In the genomic region with DNA sequence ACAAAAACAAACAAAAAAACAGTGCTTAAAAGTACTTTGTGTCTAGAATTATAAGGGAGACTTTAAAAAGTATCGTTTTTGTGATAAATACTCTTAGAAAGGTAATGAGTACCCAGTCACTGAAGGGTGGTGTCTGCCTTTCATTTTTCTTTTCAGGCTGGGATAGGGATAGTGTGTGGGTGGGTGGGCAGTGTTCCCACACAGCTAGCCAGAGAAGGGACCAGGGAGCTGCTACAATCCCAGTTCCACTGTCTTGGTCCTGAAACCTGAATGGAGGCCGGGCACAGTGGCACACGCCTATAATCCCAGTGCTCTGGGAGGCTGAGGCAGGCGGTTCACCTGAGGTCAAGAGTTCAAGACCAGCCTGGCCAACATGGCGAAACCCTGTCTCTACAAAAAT, we compare ENCODE assay signal across 2 cellular contexts.
TF ChIP-seq lines count a peak whose summit lies in the region.

No MANE protein-coding gene starts in this region.

TF ChIP-seq in WTC11, 78 proteins besides CTCF, POLR2A, EP300 and RAD21:
- TF ChIP-seq GTF2I (CRISPR knock-in tag; conservative IDR thresholded peaks at IDR 0.05): no peak
- no peak for TF ChIP-seq ZBTB21 (CRISPR knock-in tag; IDR thresholded peaks at IDR 0.05; ENCODE audit: borderline replicate concordance)
- TF ChIP-seq FOXJ3 (CRISPR knock-in tag; IDR thresholded peaks at IDR 0.05; ENCODE audit: borderline replicate concordance): no peak
- TF ChIP-seq, protein P1, sequence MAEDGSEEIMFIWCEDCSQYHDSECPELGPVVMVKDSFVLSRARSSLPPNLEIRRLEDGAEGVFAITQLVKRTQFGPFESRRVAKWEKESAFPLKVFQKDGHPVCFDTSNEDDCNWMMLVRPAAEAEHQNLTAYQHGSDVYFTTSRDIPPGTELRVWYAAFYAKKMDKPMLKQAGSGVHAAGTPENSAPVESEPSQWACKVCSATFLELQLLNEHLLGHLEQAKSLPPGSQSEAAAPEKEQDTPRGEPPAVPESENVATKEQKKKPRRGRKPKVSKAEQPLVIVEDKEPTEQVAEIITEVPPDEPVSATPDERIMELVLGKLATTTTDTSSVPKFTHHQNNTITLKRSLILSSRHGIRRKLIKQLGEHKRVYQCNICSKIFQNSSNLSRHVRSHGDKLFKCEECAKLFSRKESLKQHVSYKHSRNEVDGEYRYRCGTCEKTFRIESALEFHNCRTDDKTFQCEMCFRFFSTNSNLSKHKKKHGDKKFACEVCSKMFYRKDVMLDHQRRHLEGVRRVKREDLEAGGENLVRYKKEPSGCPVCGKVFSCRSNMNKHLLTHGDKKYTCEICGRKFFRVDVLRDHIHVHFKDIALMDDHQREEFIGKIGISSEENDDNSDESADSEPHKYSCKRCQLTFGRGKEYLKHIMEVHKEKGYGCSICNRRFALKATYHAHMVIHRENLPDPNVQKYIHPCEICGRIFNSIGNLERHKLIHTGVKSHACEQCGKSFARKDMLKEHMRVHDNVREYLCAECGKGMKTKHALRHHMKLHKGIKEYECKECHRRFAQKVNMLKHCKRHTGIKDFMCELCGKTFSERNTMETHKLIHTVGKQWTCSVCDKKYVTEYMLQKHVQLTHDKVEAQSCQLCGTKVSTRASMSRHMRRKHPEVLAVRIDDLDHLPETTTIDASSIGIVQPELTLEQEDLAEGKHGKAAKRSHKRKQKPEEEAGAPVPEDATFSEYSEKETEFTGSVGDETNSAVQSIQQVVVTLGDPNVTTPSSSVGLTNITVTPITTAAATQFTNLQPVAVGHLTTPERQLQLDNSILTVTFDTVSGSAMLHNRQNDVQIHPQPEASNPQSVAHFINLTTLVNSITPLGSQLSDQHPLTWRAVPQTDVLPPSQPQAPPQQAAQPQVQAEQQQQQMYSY (CRISPR knock-in tag; IDR thresholded peaks at IDR 0.05): no peak
- TF ChIP-seq ZNF317 (CRISPR knock-in tag; IDR thresholded peaks at IDR 0.05; ENCODE audit: borderline replicate concordance, low read depth): no peak
- no peak for TF ChIP-seq FOXP1 (CRISPR knock-in tag; IDR thresholded peaks at IDR 0.05; ENCODE audit: borderline replicate concordance)

TF ChIP-seq in GM12891, 5 proteins besides CTCF, POLR2A, EP300 and RAD21 (continued from another document):
- TF ChIP-seq SPI1 (IDR thresholded peaks at IDR 0.05; ENCODE audit: low read depth, low read length) (no peak), POLR2AphosphoS5 (IDR thresholded peaks at IDR 0.05; ENCODE audit: low read depth, low read length) (no peak), POU2F2 (IDR thresholded peaks at IDR 0.05; ENCODE audit: low read depth, low read length) (no peak), PAX5 (IDR thresholded peaks at IDR 0.05; ENCODE audit: insufficient read depth, low read length, severe bottlenecking) (no peak)
